8 cellular contexts compared by ENCODE assay signal in the genomic region with DNA sequence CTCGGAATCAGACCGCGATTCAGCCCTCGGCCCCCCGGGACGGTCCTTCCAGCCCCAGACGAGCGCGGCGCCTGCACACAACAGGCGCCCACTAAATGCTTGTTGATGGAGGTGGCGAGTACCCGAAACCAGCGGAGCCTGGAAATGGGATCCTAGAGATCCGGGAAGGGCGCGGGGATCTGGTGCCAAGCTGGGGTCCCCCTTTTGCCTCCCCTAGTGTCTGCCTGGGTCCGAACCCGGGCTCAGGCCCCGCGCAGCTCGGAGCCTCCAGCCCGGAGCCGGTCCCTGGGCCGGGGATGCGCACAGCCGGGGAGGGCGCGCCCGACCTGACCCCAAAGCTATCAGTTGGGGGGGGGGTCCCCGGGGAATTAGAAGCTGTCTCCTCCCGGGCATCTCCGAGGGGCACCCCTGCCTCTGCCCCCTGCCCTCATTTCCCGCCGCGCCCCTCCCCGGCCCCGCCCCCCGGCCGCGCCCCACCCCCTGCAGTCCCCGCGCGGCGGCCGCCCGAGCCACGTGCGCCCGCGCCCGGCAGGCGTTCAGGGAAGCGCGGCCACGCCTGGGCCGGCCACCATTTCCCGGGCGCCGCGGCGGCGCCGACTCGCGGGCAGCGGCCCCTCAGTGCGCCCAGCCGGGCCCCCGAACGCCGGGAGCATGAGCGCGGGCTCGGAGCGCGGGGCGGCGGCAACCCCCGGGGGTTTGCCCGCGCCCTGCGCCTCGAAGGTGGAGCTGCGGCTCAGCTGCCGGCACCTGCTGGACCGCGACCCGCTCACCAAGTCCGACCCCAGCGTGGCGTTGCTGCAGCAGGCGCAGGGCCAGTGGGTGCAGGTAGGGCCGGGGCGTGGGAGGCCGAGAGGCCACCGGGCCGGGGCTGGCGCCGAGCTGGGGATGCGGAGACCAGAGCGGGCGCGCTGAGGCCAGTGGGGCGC. TPM values are rescaled to one million over a fixed set of nuclear protein-coding genes. Genes with fewer than 3 reads are reported as not detected.
DNase-seq lines count a peak whose midpoint lies in the region; ATAC-seq, FAIRE-seq and TF ChIP-seq lines count a peak whose summit lies in the region.

A gene (plus strand): TSS at position 512 of the 926 bp plus-strand sequence. CDS start 140 bp downstream, at position 652.

- peak within 1 kb of the TSS; percentile 95 for H2AK5ac ChIP-seq in neuronal stem cell (ENCODE audit: low read depth, low read length)

- H3K27me3 ChIP-seq in neuronal stem cell (ENCODE audit: control insufficient read depth in 3 of 3, insufficient read depth in 3 of 3, low read depth in 1 of 3, low read length in 3 of 3) (peaks cover 21 to 36% (median 27%) of the 10 kb centered on the region in 3 experiments), HepG2 (ENCODE audit: control insufficient read depth in 1 of 2, insufficient read depth in 2 of 2, low read length in 2 of 2) (peaks cover 0 to 5% of the 10 kb centered on the region in 2 experiments; a peak in 1 of 5 replicates)

- no peak within 1 kb of the TSS for H2BK120ac ChIP-seq in neuronal stem cell (ENCODE audit: low read depth, low read length)

- peak within 1 kb of the TSS; percentile 83 for H2BK15ac ChIP-seq in neuronal stem cell (ENCODE audit: low read length)

- H3K27ac ChIP-seq in coronary artery (no peak within 1 kb of the TSS), neuronal stem cell (replicated peaks; ENCODE audit: low read length) (no peak within 1 kb of the TSS), caudate nucleus (ENCODE audit: low read depth, low read length) (no peak within 1 kb of the TSS), HepG2 (ENCODE audit: extremely low read length, insufficient read depth, low read length) (no peak within 1 kb of the TSS)

- peaks cover 0 to 2% of the 10 kb centered on the region in 2 donors for H3K4me1 ChIP-seq in neuronal stem cell (ENCODE audit: control insufficient read depth in 2 of 2, insufficient read depth in 1 of 2, low read depth in 1 of 2, low read length in 2 of 2)
- H3K4me1 ChIP-seq in HepG2 (ENCODE audit: insufficient read depth, low read length), result peaks cover 28% of the 10 kb centered on the region

- CTCF ChIA-PET in HepG2 (lab: Yijun Ruan, JAX; ENCODE audit: low intra/inter-chr PET ratio, low total read pairs), result no interaction called here

- TF ChIP-seq EP300 in HepG2 (IDR thresholded peaks at IDR 0.05; ENCODE audit: low read depth in 2 of 2, low read length in 2 of 2), result no peak
- TF ChIP-seq EP300 in HepG2 (CRISPR knock-in tag; IDR thresholded peaks at IDR 0.05; ENCODE audit: borderline replicate concordance), result no peak

- H3K23ac ChIP-seq in neuronal stem cell (ENCODE audit: low read depth, low read length, poor library complexity), result peak within 1 kb of the TSS; percentile 85

- peak; percentile 9 to 29 for DNase-seq in NCI-H2081 (lab: John Stamatoyannopoulos, UW)
- no peak for DNase-seq in NCI-H2081 treated with DMSO at 0.1 percent for 48 hours (lab: John Stamatoyannopoulos, UW)
- peak; percentile 54 for DNase-seq in LoVo (ENCODE audit: low spot score)
- no peak for DNase-seq in coronary artery (ENCODE audit: low spot score)
- DNase-seq in neuronal stem cell (ENCODE audit: low spot score), result no peak
- no peak for DNase-seq in caudate nucleus (lab: John Stamatoyannopoulos, UW)
- no peak for DNase-seq in HepG2 (ENCODE audit: low spot score)

- H3K18ac ChIP-seq in neuronal stem cell (ENCODE audit: low read length), result peak within 1 kb of the TSS; percentile 94

- H2BK5ac ChIP-seq in neuronal stem cell (ENCODE audit: low read length), result peak within 1 kb of the TSS; percentile 24

- H2AFZ ChIP-seq in neuronal stem cell (ENCODE audit: low read length) (peak within 1 kb of the TSS; percentile 83), HepG2 (ENCODE audit: low read length) (no peak within 1 kb of the TSS)

- H3K36me3 ChIP-seq in neuronal stem cell (replicated peaks in 1 of 2; ENCODE audit: control insufficient read depth in 2 of 2, insufficient read depth in 2 of 2, low read length in 2 of 2) (no peaks in the 10 kb centered on the region), HepG2 (replicated peaks in 1 of 2; ENCODE audit: control insufficient read depth in 1 of 2, insufficient read depth in 2 of 2, low read length in 2 of 2) (no peaks in the 10 kb centered on the region)

- H3K9ac ChIP-seq in neuronal stem cell (ENCODE audit: low read depth, low read length, poor library complexity) (peak within 1 kb of the TSS; percentile 81), HepG2 (ENCODE audit: insufficient read depth, low read depth, low read length) (no peak within 1 kb of the TSS)

- no peaks in the 10 kb centered on the region for H3K79me1 ChIP-seq in neuronal stem cell (ENCODE audit: low read depth, low read length)

- no peak within 1 kb of the TSS for H4K91ac ChIP-seq in neuronal stem cell (ENCODE audit: low read depth, low read length, poor library complexity)

- H3K4me2 ChIP-seq in neuronal stem cell (ENCODE audit: insufficient read depth, low read length, poor library complexity, severe bottlenecking) (peak within 1 kb of the TSS; percentile 80), HepG2 (ENCODE audit: low read depth, low read length) (no peak within 1 kb of the TSS)

- in situ Hi-C loops in HepG2 (cut with HindIII; ENCODE audit: extremely low pct_ligation_motif_present, low pct_unique_long_range_greater_than_20kb), result no loop called here

- FAIRE-seq in HepG2 (lab: Jason Lieb, UNC), result no peak

- H3K14ac ChIP-seq in neuronal stem cell (ENCODE audit: low read length), result peak within 1 kb of the TSS; percentile 82

- POLR2A ChIA-PET in HepG2 (lab: Yijun Ruan, JAX), result interaction anchor here (1.3 kb wide), 1 partner anchor 10 kb away, joined by 4 read pairs; no protein-coding TSS in a partner anchor

- H2BK12ac ChIP-seq in neuronal stem cell (ENCODE audit: low read length), result no peak within 1 kb of the TSS

- H3K4ac ChIP-seq in neuronal stem cell (ENCODE audit: low read length), result no peak within 1 kb of the TSS

- H3K79me2 ChIP-seq in HepG2 (ENCODE audit: insufficient read depth, low read length), result no peaks in the 10 kb centered on the region

- no peaks in the 10 kb centered on the region for H4K20me1 ChIP-seq in HepG2 (ENCODE audit: insufficient read depth, low read length)

- TF ChIP-seq RAD21 in HepG2 (CRISPR knock-in tag; IDR thresholded peaks at IDR 0.05), result no peak

- H3K4me3 ChIP-seq in coronary artery (peak within 1 kb of the TSS; percentile 62), neuronal stem cell (ENCODE audit: low read length in 2 of 2) (peak within 1 kb of the TSS; percentile 32 to 78), HepG2 (replicated peaks in 1 of 3; ENCODE audit: insufficient read depth in 1 of 3, low read depth in 2 of 3, low read length in 3 of 3) (no peak within 1 kb of the TSS)

- H4K8ac ChIP-seq in neuronal stem cell (ENCODE audit: low read depth, low read length), result no peak within 1 kb of the TSS

- no peak for TF ChIP-seq POLR2A in HepG2 (IDR thresholded peaks at IDR 0.05; ENCODE audit: insufficient read depth in 1 of 2, low read depth in 2 of 2, low read length in 2 of 2)

- WGBS in neuronal stem cell (ENCODE audit: extremely low coverage in 2 of 2, insufficient read length in 2 of 2, insufficient replicate concordance in 1 of 2), 2 donors, result no CpG with 5 or more reads among the region's 105 CpGs
- 83% methylated on average over 74 of the region's 105 CpGs for WGBS in HepG2 (ENCODE audit: low lambda C conversion rate)

- no TSS peak for BruUV-seq in HepG2 (replicated peaks; lab: Mats Ljungman, UMichigan)

- intact Hi-C loops in HepG2 (cut with micrococcal nuclease; ENCODE audit: unreplicated experiment), result no loop called here

- no peak for ATAC-seq in GM21447 (IDR thresholded peaks at IDR 0.05; ENCODE audit: unreplicated experiment)
- no peak for ATAC-seq in HepG2

- no peak for TF ChIP-seq CTCF in coronary artery (IDR thresholded peaks at IDR 0.05)
- no peak for TF ChIP-seq CTCF in HepG2 (CRISPR knock-in tag; IDR thresholded peaks at IDR 0.05)

- peaks cover 0 to 3% of the 10 kb centered on the region in 2 donors for H3K9me3 ChIP-seq in neuronal stem cell (replicated peaks in 1 of 2; ENCODE audit: control insufficient read depth in 2 of 2, insufficient read depth in 1 of 2, low read depth in 1 of 2, low read length in 2 of 2)
- no peaks in the 10 kb centered on the region for H3K9me3 ChIP-seq in HepG2 (ENCODE audit: low read length)

TF ChIP-seq in HepG2, 621 proteins besides CTCF, POLR2A, EP300 and RAD21 (continues in another document):
- TF ChIP-seq AKAP8 (CRISPR knock-in tag; IDR thresholded peaks at IDR 0.05) (no peak), NAIF1 (CRISPR knock-in tag; IDR thresholded peaks at IDR 0.05; ENCODE audit: borderline replicate concordance) (no peak), MAF1 (CRISPR knock-in tag; IDR thresholded peaks at IDR 0.05; ENCODE audit: borderline replicate concordance) (no peak), ZSCAN20 (CRISPR knock-in tag; IDR thresholded peaks at IDR 0.05; ENCODE audit: borderline replicate concordance) (no peak), ZNF431 (CRISPR knock-in tag; IDR thresholded peaks at IDR 0.05; ENCODE audit: borderline replicate concordance, low read depth) (no peak)

RNA-seq across cellular contexts. Expression of the gene that starts here (rescaled TPM):
- polyA plus RNA-seq in neuronal stem cell (2013, experiment 1 of 2), result 1.4 TPM
- 1.6 TPM for polyA plus RNA-seq in neuronal stem cell (2013, experiment 2 of 2)
- not detected in 2 replicates for total RNA-seq in HepG2 (2016; rRNA removed; fragmentation: Illumina TruSeq; extraction: Trizol)
- total RNA-seq in HepG2 (2016; cell fraction: cytosol; rRNA removed; fragmentation: Illumina TruSeq; extraction: Trizol; ENCODE audit: low read depth), result not detected in 2 replicates
- 0.15 TPM in 1 of 2 replicates, not detected in the other for total RNA-seq in HepG2 (2016; cell fraction: insoluble cytoplasmic fraction; rRNA removed; fragmentation: Illumina TruSeq; extraction: Trizol)
- total RNA-seq in HepG2 (2016; cell fraction: membrane; rRNA removed; fragmentation: Illumina TruSeq; extraction: Trizol), result not detected in 2 replicates
- total RNA-seq in HepG2 (2016; cell fraction: nucleus; rRNA removed; fragmentation: Illumina TruSeq; extraction: Trizol), result not detected in 2 replicates
- polyA plus RNA-seq in HepG2 (2011; rRNA removed), result 0.59 and 2.1 TPM in 2 replicates
- 0.19 and 0.32 TPM in 2 replicates for polyA plus RNA-seq in HepG2 (2011; cell fraction: cytosol; rRNA removed)
- polyA plus RNA-seq in HepG2 (2011; cell fraction: nucleus; rRNA removed), result 4.5 and 6.2 TPM in 2 replicates
- 0.27 and 0.35 TPM in 2 replicates for polyA plus RNA-seq in HepG2 (2012)
- polyA plus RNA-seq in HepG2 (2016; cell fraction: cytosol; fragmentation: Illumina TruSeq; extraction: Trizol; ENCODE audit: low read depth), result not detected in 2 replicates
- polyA plus RNA-seq in HepG2 (2016; cell fraction: insoluble cytoplasmic fraction; fragmentation: Illumina TruSeq; extraction: Trizol; ENCODE audit: low read depth), result not detected in 2 replicates
- 0.06 TPM in 1 of 2 replicates, not detected in the other for polyA plus RNA-seq in HepG2 (2016; cell fraction: membrane; fragmentation: Illumina TruSeq; extraction: Trizol; ENCODE audit: low read depth)
- 0.52 and 1.2 TPM in 2 replicates for polyA plus RNA-seq in HepG2 (2016; cell fraction: nucleus; fragmentation: Illumina TruSeq; extraction: Trizol; ENCODE audit: insufficient read depth, low read depth)
- polyA minus RNA-seq in HepG2 (2011; rRNA and poly(A)+ RNA removed; ENCODE audit: low replicate concordance), result 0.58 and 25.2 TPM in 2 replicates
- not detected in 2 replicates for polyA minus RNA-seq in HepG2 (2011; cell fraction: cytosol; rRNA and poly(A)+ RNA removed)
- 0.26 and 0.99 TPM in 2 replicates for polyA minus RNA-seq in HepG2 (2011; cell fraction: nucleus; rRNA and poly(A)+ RNA removed)

Comparison
In these comparisons a context has a peak if more than half of its experiments do, and no peak if none do; other contexts are left out.
1. DNase-seq: peak in NCI-H2081 (2 of 2) and LoVo (single experiment); none in NCI-H2081 treated with DMSO at 0.1 percent for 48 hours (single experiment), coronary artery (single experiment), neuronal stem cell (single experiment), caudate nucleus (0 of 61) and HepG2 (single experiment).
2. H3K4me3 ChIP-seq: peak in coronary artery (single experiment) and neuronal stem cell (2 of 2); none in HepG2 (0 of 3).